29 cellular contexts compared by ENCODE assay signal in the genomic region with DNA sequence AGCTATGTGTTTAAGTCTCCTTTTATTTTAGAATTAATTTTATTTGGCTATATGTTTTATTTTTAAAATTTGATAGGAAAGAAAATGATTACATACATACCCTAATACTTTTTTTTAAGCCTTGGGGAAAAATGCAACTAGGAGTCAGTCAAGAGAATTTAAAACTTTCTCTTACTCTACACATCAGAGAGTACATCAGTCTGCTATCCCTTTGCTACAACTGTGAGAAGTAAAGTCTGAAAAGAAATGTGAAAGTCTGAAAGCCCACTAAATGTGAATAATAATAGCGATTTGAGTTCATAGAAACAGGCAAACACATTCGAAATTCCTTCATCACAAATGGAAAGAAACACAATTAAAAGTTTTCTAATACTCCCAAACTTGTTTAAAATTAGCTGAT.
"Had no signal": no experiment of that assay in that cellular context is flagged by ENCODE, and none has a peak within 500 bp of the region (broad histone marks: within the 10 kb centered on the region; RNA-seq: fewer than 3 reads in every experiment).

No MANE protein-coding gene starts in this region.

- H3K9me3 ChIP-seq: colonic mucosa, esophagus squamous epithelium, gastrocnemius medialis, lower lobe of right lung, ovary, psoas muscle, sigmoid colon, spleen, suprapubic skin, transverse colon, upper lobe of right lung, uterus had no signal

- H3K4me3 ChIP-seq: colonic mucosa, esophagus squamous epithelium, gastrocnemius medialis, lower lobe of right lung, ovary, psoas muscle, sigmoid colon, spleen, suprapubic skin, transverse colon, upper lobe of right lung, uterus had no signal

- H3K36me3 Mint-ChIP-seq: memory B cell; natural killer cell treated with Interleukin-12 subunit alpha and Interleukin-12 subunit beta and Interleukin-15 and Interleukin-18, amount 100 ng/mL, for 72 hours; stimulated activated naive B cell treated with anti-CD40 and anti-IgM and Interleukin-4, amounts not matched to agents 10 μg/mL and 1 μg/mL and 100 μg/mL, for 72 hours had no signal

- ATAC-seq: gastrocnemius medialis; left ventricle myocardium superior; lower lobe of right lung; natural killer cell treated with Interleukin-12 subunit alpha and Interleukin-12 subunit beta and Interleukin-15 and Interleukin-18, amount 100 ng/mL, for 72 hours; psoas muscle; right cardiac atrium; stimulated activated naive B cell treated with anti-CD40 and anti-IgM and Interleukin-4, amounts not matched to agents 10 μg/mL and 1 μg/mL and 100 μg/mL, for 72 hours; stimulated activated naive CD8-positive, alpha-beta T cell treated with anti-CD3 and anti-CD28 coated beads, Interleukin-15, amount 100 ng/mL, for 72 hours; upper lobe of right lung had no signal

- H3K27ac Mint-ChIP-seq: dendritic cell treated with granulocyte-macrophage colony-stimulating factor and Interleukin-4, amounts not matched to agents 40 ng/mL and 50 ng/mL, for 4 days; endodermal cell; memory B cell; natural killer cell treated with Interleukin-12 subunit alpha and Interleukin-12 subunit beta and Interleukin-15 and Interleukin-18, amount 100 ng/mL, for 72 hours; stimulated activated naive B cell treated with anti-CD40 and anti-IgM and Interleukin-4, amounts not matched to agents 10 μg/mL and 1 μg/mL and 100 μg/mL, for 72 hours; stimulated activated naive CD8-positive, alpha-beta T cell treated with anti-CD3 and anti-CD28 coated beads, Interleukin-15, amount 100 ng/mL, for 72 hours had no signal

- H3K27ac ChIP-seq: colonic mucosa, esophagus squamous epithelium, gastrocnemius medialis, lower lobe of right lung, ovary, psoas muscle, sigmoid colon, spleen, suprapubic skin, transverse colon, upper lobe of right lung, uterus had no signal

- H3K4me1 ChIP-seq: colonic mucosa, esophagus squamous epithelium, lower lobe of right lung, psoas muscle, sigmoid colon, spleen, suprapubic skin, transverse colon, upper lobe of right lung, uterus had no signal

- FAIRE-seq: keratinocyte had no signal

- H3K9me3 Mint-ChIP-seq: dendritic cell treated with granulocyte-macrophage colony-stimulating factor and Interleukin-4, amounts not matched to agents 40 ng/mL and 50 ng/mL, for 4 days; endodermal cell; memory B cell; neural crest cell; stimulated activated naive B cell treated with anti-CD40 and anti-IgM and Interleukin-4, amounts not matched to agents 10 μg/mL and 1 μg/mL and 100 μg/mL, for 72 hours; stimulated activated naive CD8-positive, alpha-beta T cell treated with anti-CD3 and anti-CD28 coated beads, Interleukin-15, amount 100 ng/mL, for 72 hours had no signal

- DNase-seq: colonic mucosa; effector CD8-positive, alpha-beta T cell; endodermal cell; esophagus squamous epithelium; foreskin fibroblast; gastrocnemius medialis; head of caudate nucleus; left ventricle myocardium superior; lower lobe of right lung; nucleus accumbens; ovary; posterior cingulate gyrus; psoas muscle; right cardiac atrium; sigmoid colon; spleen; stimulated activated CD4-positive, alpha-beta T cell treated with anti-CD3 and anti-CD28 coated beads, Interleukin-15, amount 100 ng/mL, for 24 hours; stimulated activated CD4-positive, alpha-beta T cell treated with anti-CD3 and anti-CD28 coated beads, Interleukin-2, amount 100 ng/mL, for 48 hours; stimulated activated naive B cell treated with anti-CD40 and anti-IgM and Interleukin-4, amounts not matched to agents 10 μg/mL and 1 μg/mL and 100 μg/mL, for 72 hours; stimulated activated naive CD8-positive, alpha-beta T cell treated with anti-CD3 and anti-CD28 coated beads, Interleukin-15, amount 100 ng/mL, for 72 hours; transverse colon; upper lobe of right lung; uterus had no signal

- H3K36me3 ChIP-seq: colonic mucosa, esophagus squamous epithelium, gastrocnemius medialis, lower lobe of right lung, ovary, sigmoid colon, spleen, suprapubic skin, transverse colon, upper lobe of right lung, uterus had no signal

- H3K27me3 ChIP-seq: colonic mucosa, esophagus squamous epithelium, gastrocnemius medialis, ovary, sigmoid colon, spleen, suprapubic skin, transverse colon, upper lobe of right lung, uterus had no signal
